Comparison of ENCODE assay signal across 18 cellular contexts in genomic region chr12:108477055-108477880, GRCh38.
"Had no signal": no experiment of that assay in that cellular context is flagged by ENCODE, and none has a peak within 500 bp of the region (broad histone marks: within the 10 kb centered on the region; RNA-seq: fewer than 3 reads in every experiment).

No MANE protein-coding gene starts in this region.

- H3K27ac ChIP-seq: colonic mucosa, esophagus muscularis mucosa, lower lobe of right lung, right atrium auricular region had no signal

- H3K4me1 Mint-ChIP-seq: activated naive CD4-positive, alpha-beta T cell treated with anti-CD3 and anti-CD28 coated beads, Interleukin-2, amount 50 U/mL, for 24 hours; mesothelial cell of epicardium had no signal

- H3K4me3 Mint-ChIP-seq: activated naive CD4-positive, alpha-beta T cell treated with anti-CD3 and anti-CD28 coated beads, Interleukin-2, amount 50 U/mL, for 24 hours; activated T-cell treated with anti-CD3 and anti-CD28 coated beads, Interleukin-2, amount 50 U/mL, for 4 hours; mesothelial cell of epicardium; nephron progenitor cell had no signal

- H3K36me3 ChIP-seq: colonic mucosa, esophagus muscularis mucosa, lower lobe of right lung, right atrium auricular region had no signal

- H3K9me3 Mint-ChIP-seq: activated naive CD4-positive, alpha-beta T cell treated with anti-CD3 and anti-CD28 coated beads, Interleukin-2, amount 50 U/mL, for 24 hours; activated T-cell treated with anti-CD3 and anti-CD28 coated beads, Interleukin-2, amount 50 U/mL, for 4 hours; mesothelial cell of epicardium; nephron progenitor cell had no signal

- H3K27ac Mint-ChIP-seq: activated naive CD4-positive, alpha-beta T cell treated with anti-CD3 and anti-CD28 coated beads, Interleukin-2, amount 50 U/mL, for 24 hours; mesothelial cell of epicardium; nephron progenitor cell; progenitor cell of endocrine pancreas had no signal

- H3K9me3 ChIP-seq: colonic mucosa, esophagus muscularis mucosa, lower lobe of right lung, right atrium auricular region had no signal

- H3K4me1 ChIP-seq: colonic mucosa, esophagus muscularis mucosa, lower lobe of right lung, right atrium auricular region had no signal

- H3K27me3 ChIP-seq: colonic mucosa, right atrium auricular region had no signal

- H3K36me3 Mint-ChIP-seq: activated naive CD4-positive, alpha-beta T cell treated with anti-CD3 and anti-CD28 coated beads, Interleukin-2, amount 50 U/mL, for 24 hours; mesothelial cell of epicardium had no signal

- DNase-seq: activated effector memory CD4-positive, alpha-beta T cell treated with Interleukin-2 at 50 U/mL for 16 hours; activated T-cell treated with anti-CD3 and anti-CD28 coated beads, Interleukin-2, amount 50 U/mL, for 4 hours; central memory CD4-positive, alpha-beta T cell; colonic mucosa; left colon; lower lobe of right lung; nephron progenitor cell; occipital lobe; small intestine; stimulated activated CD4-positive, alpha-beta T cell treated with anti-CD3 and anti-CD28 coated beads, Interleukin-4, amount 100 ng/mL, for 24 hours; stimulated activated naive CD4-positive, alpha-beta T cell treated with Interleukin-2 at 50 U/mL for 16 hours; substantia nigra; trophoblast cell had no signal

- H3K4me3 ChIP-seq: colonic mucosa, esophagus muscularis mucosa, lower lobe of right lung, right atrium auricular region had no signal
